Comparison of ENCODE assay signal across 8 cellular contexts in genomic region chr19:18541992-18542935, GRCh38. TPM values are rescaled to one million over a fixed set of nuclear protein-coding genes. Genes with fewer than 3 reads are reported as not detected.
DNase-seq lines count a peak whose midpoint lies in the region; TF ChIP-seq lines count a peak whose summit lies in the region.

No MANE protein-coding gene starts in this region.

- no peak for TF ChIP-seq RAD21 in liver (IDR thresholded peaks at IDR 0.05)

- H3K4me3 ChIP-seq in astrocyte of the cerebellum (ENCODE audit: low read depth, low read length), result peak overlapping the region; percentile 62
- H3K4me3 ChIP-seq in liver (ENCODE audit: low read depth in 1 of 3, low read length in 3 of 3), result peak overlapping the region; percentile 42 to 97 (median 69)

- no peaks in the 10 kb centered on the region for H3K9me3 Mint-ChIP-seq in type B pancreatic cell

- peak overlapping the region; percentile 43 to 67 for H3K9ac ChIP-seq in liver (ENCODE audit: low read depth in 1 of 2, low read length in 2 of 2)

- no peaks in the 10 kb centered on the region for H3K4me1 Mint-ChIP-seq in type B pancreatic cell (ENCODE audit: unreplicated experiment)

- peak overlapping the region; percentile 89 for H3K4me3 Mint-ChIP-seq in type B pancreatic cell

- intact Hi-C loops in posterior cingulate gyrus (cut with DNase I), result loop anchor here (2.0 kb wide), 1 partner anchor 19 kb away; the partner anchor contains the start of gene ELL

- no peaks in the 10 kb centered on the region for H3K27me3 ChIP-seq in liver (ENCODE audit: control insufficient read depth in 4 of 4, insufficient read depth in 4 of 4, low read length in 3 of 4)

- no peaks in the 10 kb centered on the region for H3K27me3 Mint-ChIP-seq in type B pancreatic cell

- no peaks in the 10 kb centered on the region for H3K36me3 Mint-ChIP-seq in type B pancreatic cell

- H3K36me3 ChIP-seq in liver (ENCODE audit: control insufficient read depth in 4 of 4, insufficient read depth in 3 of 4, low read depth in 1 of 4, low read length in 3 of 4), result peaks cover 0 to 13% (median 6%) of the 10 kb centered on the region in 4 donors

- TF ChIP-seq CTCF in astrocyte of the cerebellum (IDR thresholded peaks at IDR 0.05; ENCODE audit: low read depth, low read length, missing control alignments) (no peak), liver (IDR thresholded peaks at IDR 0.05; ENCODE audit: low read depth, low read length, missing input control) (no peak), type B pancreatic cell (conservative IDR thresholded peaks at IDR 0.05) (no peak)

- in situ Hi-C loops in astrocyte of the cerebellum (cut with HindIII; ENCODE audit: low sequenced_read_pairs), result no loop called here

- H3K27ac Mint-ChIP-seq in type B pancreatic cell, result peak overlapping the region; percentile 80

- 33% methylated on average over 11 of the region's 11 CpGs for WGBS in liver

- DNase-seq in stimulated activated CD4-positive, alpha-beta T cell treated with anti-CD3 and anti-CD28 coated beads, Interleukin-15, amount 100 ng/mL, for 24 hours, result peak; percentile 29
- no peak for DNase-seq in stimulated activated CD4-positive, alpha-beta T cell treated with anti-CD3 and anti-CD28 coated beads, Interleukin-4, amount 100 ng/mL, for 24 hours
- no peak for DNase-seq in astrocyte of the cerebellum (ENCODE audit: low read depth)
- no peak for DNase-seq in type B pancreatic cell (ENCODE audit: extremely low spot score, unreplicated experiment)
- DNase-seq in NCI-H1048 (lab: John Stamatoyannopoulos, UW), result no peak
- no peak for DNase-seq in NCI-H510A treated with DMSO at 0.1 percent for 48 hours (lab: John Stamatoyannopoulos, UW)
- DNase-seq in posterior cingulate gyrus, result no peak

- H3K9me3 ChIP-seq in liver (ENCODE audit: control insufficient read depth in 4 of 4, low read length in 3 of 4), result no peaks in the 10 kb centered on the region

- peaks cover 8 to 22% (median 15%) of the 10 kb centered on the region in 4 donors for H3K4me1 ChIP-seq in liver (ENCODE audit: control insufficient read depth in 4 of 4, insufficient read depth in 4 of 4, low read length in 3 of 4)

- peak overlapping the region; percentile 51 to 56 for H3K27ac ChIP-seq in liver (ENCODE audit: low read depth in 1 of 2, low read length in 2 of 2)

TF ChIP-seq in liver, 16 proteins besides CTCF, POLR2A, EP300 and RAD21:
- TF ChIP-seq HNF4G (IDR thresholded peaks at IDR 0.05), result no peak
- TF ChIP-seq NR2F2 (IDR thresholded peaks at IDR 0.05), result peak; percentile 32
- TF ChIP-seq GABPA (IDR thresholded peaks at IDR 0.05 in 1 of 2, conservative IDR thresholded peaks at IDR 0.05 in 1 of 2), result no peak
- no peak for TF ChIP-seq HNF4A (conservative IDR thresholded peaks at IDR 0.05)
- no peak for TF ChIP-seq TAF1 (conservative IDR thresholded peaks at IDR 0.05)

RNA-seq across cellular contexts. Expression of gene FKBP8, which starts 1.1 kb away (rescaled TPM):
- total RNA-seq in liver (100 to 1,000 TPM in 1 of 2 donors, 10 to 100 TPM in 1; 75.8 to 225 TPM), type B pancreatic cell (ENCODE audit: low replicate concordance) (151 and 191 TPM in 2 replicates)
- 100 to 1,000 TPM in 1 of 2 donors, 10 to 100 TPM in 1; 59.1 to 126 TPM for polyA plus RNA-seq in liver

RNA-seq across cellular contexts. Expression of gene KXD1, which starts 15.4 kb away (rescaled TPM):
- 10 to 100 TPM; 31.8 to 47.0 TPM for total RNA-seq in liver
- 10 to 100 TPM; 39.9 to 53.6 TPM for polyA plus RNA-seq in liver
- 72.9 and 73.9 TPM in 2 replicates for total RNA-seq in type B pancreatic cell (ENCODE audit: low replicate concordance)

RNA-seq across cellular contexts. Expression of gene ELL, which starts 20.4 kb away (rescaled TPM):
- total RNA-seq in liver (10 to 100 TPM in 1 of 2 donors, 1 to 10 TPM in 1; 7.6 to 10.5 TPM), type B pancreatic cell (ENCODE audit: low replicate concordance) (13.6 and 16.7 TPM in 2 replicates)
- 1 to 10 TPM; 4.5 to 5.6 TPM for polyA plus RNA-seq in liver

RNA-seq across cellular contexts. Expression of gene UBA52, which starts 29.4 kb away (rescaled TPM):
- total RNA-seq in liver, result 100 to 1,000 TPM; 324 to 585 TPM
- 100 to 1,000 TPM; 382 to 647 TPM for polyA plus RNA-seq in liver
- 1,126 and 1,202 TPM in 2 replicates for total RNA-seq in type B pancreatic cell (ENCODE audit: low replicate concordance)

RNA-seq across cellular contexts. Expression of gene REX1BD, which starts 46.3 kb away (rescaled TPM):
- total RNA-seq in liver, result 10 to 100 TPM; 25.9 to 44.0 TPM
- polyA plus RNA-seq in liver, result 10 to 100 TPM; 58.7 to 71.9 TPM
- total RNA-seq in type B pancreatic cell (ENCODE audit: low replicate concordance), result 54.0 and 63.5 TPM in 2 replicates
